In the genomic region with DNA sequence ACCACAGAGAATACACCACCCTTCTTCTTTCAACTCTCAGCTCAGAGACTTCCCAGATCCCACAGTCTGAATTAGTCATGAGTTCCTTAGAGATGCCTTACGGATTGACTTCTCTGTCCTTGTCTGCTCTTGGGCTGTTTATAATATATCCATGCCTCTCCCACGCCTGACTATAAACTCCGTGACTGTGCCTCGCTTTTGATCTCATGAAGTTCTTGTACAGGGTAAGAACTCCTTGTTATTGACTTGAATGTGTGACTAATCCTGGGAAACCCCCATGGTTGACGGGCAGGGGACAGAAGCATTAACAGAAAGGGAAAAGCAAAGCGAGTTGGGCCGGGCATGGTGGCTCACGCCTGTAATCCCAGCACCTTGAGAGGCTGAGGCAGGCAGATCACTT, we compare ENCODE assay signal across 12 cellular contexts.
DNase-seq lines count a peak whose midpoint lies in the region; ATAC-seq and TF ChIP-seq lines count a peak whose summit lies in the region.
"Had no signal": no experiment of that assay in that cellular context is flagged by ENCODE, and none has a peak within 500 bp of the region (broad histone marks: within the 10 kb centered on the region; RNA-seq: fewer than 3 reads in every experiment).

No MANE protein-coding gene starts in this region.

- H3K27ac ChIP-seq in SJSA1 = peak overlapping the region; percentile 62; the same call in 1 of the 2 replicates
- no peak overlapping the region for H3K27ac ChIP-seq in suprapubic skin
- H3K27ac ChIP-seq: psoas muscle, SJCRH30 had no signal

- H3K9me3 ChIP-seq in SJSA1 (replicated peaks) (no peaks in the 10 kb centered on the region), suprapubic skin (no peaks in the 10 kb centered on the region)
- H3K9me3 ChIP-seq: MG63, psoas muscle, SJCRH30 had no signal

- no peak overlapping the region for H3K4me3 Mint-ChIP-seq in activated CD8-positive, alpha-beta T cell treated with anti-CD3 and anti-CD28 coated beads for 36 hours
- H3K4me3 Mint-ChIP-seq in activated CD8-positive, alpha-beta T cell treated with anti-CD3 and anti-CD28 coated beads, Interleukin-2, amount 10 ng/mL, durations not matched to agents 7 days and 5 days = no peak overlapping the region
- H3K4me3 Mint-ChIP-seq in stimulated activated naive CD8-positive, alpha-beta T cell treated with anti-CD3 and anti-CD28 coated beads, Interleukin-15, amount 100 ng/mL, for 72 hours = no peak overlapping the region

- H3K27ac Mint-ChIP-seq in activated CD8-positive, alpha-beta T cell treated with anti-CD3 and anti-CD28 coated beads for 36 hours = no peak overlapping the region
- no peak overlapping the region for H3K27ac Mint-ChIP-seq in activated CD8-positive, alpha-beta T cell treated with anti-CD3 and anti-CD28 coated beads, Interleukin-2, amount 10 ng/mL, durations not matched to agents 7 days and 5 days
- H3K27ac Mint-ChIP-seq in stimulated activated naive CD8-positive, alpha-beta T cell treated with anti-CD3 and anti-CD28 coated beads, Interleukin-15, amount 100 ng/mL, for 72 hours = no peak overlapping the region

- peaks cover 16% of the 10 kb centered on the region for H3K4me1 Mint-ChIP-seq in activated CD8-positive, alpha-beta T cell treated with anti-CD3 and anti-CD28 coated beads for 36 hours (ENCODE audit: low read depth)
- H3K4me1 Mint-ChIP-seq in activated CD8-positive, alpha-beta T cell treated with anti-CD3 and anti-CD28 coated beads, Interleukin-2, amount 10 ng/mL, durations not matched to agents 7 days and 5 days (ENCODE audit: low read depth) = peaks cover 28% of the 10 kb centered on the region
- peaks cover 34% of the 10 kb centered on the region for H3K4me1 Mint-ChIP-seq in stimulated activated naive CD8-positive, alpha-beta T cell treated with anti-CD3 and anti-CD28 coated beads, Interleukin-15, amount 100 ng/mL, for 72 hours

- intact Hi-C loops in activated CD8-positive, alpha-beta T cell treated with anti-CD3 and anti-CD28 coated beads for 36 hours (cut with micrococcal nuclease) = no loop called here

- 63% methylated on average over 8 of the region's 8 CpGs for WGBS in suprapubic skin

- peak; percentile 44 for DNase-seq in activated CD8-positive, alpha-beta T cell treated with anti-CD3 and anti-CD28 coated beads for 36 hours
- no peak for DNase-seq in activated CD8-positive, alpha-beta T cell treated with anti-CD3 and anti-CD28 coated beads, Interleukin-2, amount 10 ng/mL, durations not matched to agents 7 days and 5 days
- DNase-seq in SJSA1 (ENCODE audit: low read depth in 1 of 2, low spot score in 2 of 2) = peak; percentile 78 to 82
- DNase-seq in fibroblast of peridontal ligament (ENCODE audit: extremely low read depth) = peak; percentile 27
- no peak for DNase-seq in stimulated activated naive CD8-positive, alpha-beta T cell treated with anti-CD3 and anti-CD28 coated beads, Interleukin-15, amount 100 ng/mL, for 72 hours
- DNase-seq in suprapubic skin (ENCODE audit: low spot score in 2 of 2) = no peak
- no peak for DNase-seq in COR-L47 (lab: John Stamatoyannopoulos, UW)
- no peak for DNase-seq in D341Med (ENCODE audit: low spot score)
- DNase-seq: MG63, NCI-H510A treated with DMSO at 0.1 percent for 48 hours, psoas muscle, SJCRH30 had no signal

- CTCF ChIA-PET in activated CD8-positive, alpha-beta T cell treated with anti-CD3 and anti-CD28 coated beads for 36 hours (lab: Charles Lee) = interaction anchor here (2.6 to 7.5 kb wide), 2 partner anchors 15 to 158 kb away, joined by 11 to 78 read pairs; no protein-coding TSS in a partner anchor
- CTCF ChIA-PET in activated CD8-positive, alpha-beta T cell treated with anti-CD3 and anti-CD28 coated beads, Interleukin-2, amount 10 ng/mL, durations not matched to agents 7 days and 5 days (lab: Charles Lee) = interaction anchor here (1.2 to 2.0 kb wide), 2 partner anchors 10 to 159 kb away, joined by 3 to 7 read pairs; no protein-coding TSS in a partner anchor

- no peaks in the 10 kb centered on the region for H3K9me3 Mint-ChIP-seq in activated CD8-positive, alpha-beta T cell treated with anti-CD3 and anti-CD28 coated beads for 36 hours
- no peaks in the 10 kb centered on the region for H3K9me3 Mint-ChIP-seq in activated CD8-positive, alpha-beta T cell treated with anti-CD3 and anti-CD28 coated beads, Interleukin-2, amount 10 ng/mL, durations not matched to agents 7 days and 5 days (ENCODE audit: insufficient read depth)
- H3K9me3 Mint-ChIP-seq in stimulated activated naive CD8-positive, alpha-beta T cell treated with anti-CD3 and anti-CD28 coated beads, Interleukin-15, amount 100 ng/mL, for 72 hours = no peaks in the 10 kb centered on the region

- H3K36me3 ChIP-seq in SJSA1 (no peaks in the 10 kb centered on the region), suprapubic skin (no peaks in the 10 kb centered on the region)
- H3K36me3 ChIP-seq: MG63, SJCRH30 had no signal

- H3K4me3 ChIP-seq in SJSA1 (no peak overlapping the region), suprapubic skin (no peak overlapping the region)
- H3K4me3 ChIP-seq: MG63, psoas muscle, SJCRH30 had no signal

- no peaks in the 10 kb centered on the region for H3K27me3 Mint-ChIP-seq in activated CD8-positive, alpha-beta T cell treated with anti-CD3 and anti-CD28 coated beads for 36 hours
- peaks cover 2% of the 10 kb centered on the region for H3K27me3 Mint-ChIP-seq in activated CD8-positive, alpha-beta T cell treated with anti-CD3 and anti-CD28 coated beads, Interleukin-2, amount 10 ng/mL, durations not matched to agents 7 days and 5 days (ENCODE audit: low read depth)
- H3K27me3 Mint-ChIP-seq in stimulated activated naive CD8-positive, alpha-beta T cell treated with anti-CD3 and anti-CD28 coated beads, Interleukin-15, amount 100 ng/mL, for 72 hours = peaks cover 7% of the 10 kb centered on the region

- no peaks in the 10 kb centered on the region for H3K27me3 ChIP-seq in SJSA1 (replicated peaks)
- H3K27me3 ChIP-seq in suprapubic skin = no peaks in the 10 kb centered on the region
- H3K27me3 ChIP-seq: MG63, SJCRH30 had no signal

- ATAC-seq in activated CD8-positive, alpha-beta T cell treated with anti-CD3 and anti-CD28 coated beads for 36 hours = no peak
- ATAC-seq in activated CD8-positive, alpha-beta T cell treated with anti-CD3 and anti-CD28 coated beads, Interleukin-2, amount 10 ng/mL, durations not matched to agents 7 days and 5 days = no peak
- peak; percentile 28 for ATAC-seq in stimulated activated naive CD8-positive, alpha-beta T cell treated with anti-CD3 and anti-CD28 coated beads, Interleukin-15, amount 100 ng/mL, for 72 hours
- ATAC-seq: psoas muscle had no signal

- H3K4me1 ChIP-seq in SJSA1 (replicated peaks) (peaks cover 15% of the 10 kb centered on the region), suprapubic skin (peaks cover 14% of the 10 kb centered on the region)
- H3K4me1 ChIP-seq: SJCRH30 had no signal

- no peak for TF ChIP-seq CTCF in activated CD8-positive, alpha-beta T cell treated with anti-CD3 and anti-CD28 coated beads for 36 hours (IDR thresholded peaks at IDR 0.05)
- TF ChIP-seq CTCF in suprapubic skin (IDR thresholded peaks at IDR 0.05) = no peak

- TF ChIP-seq EP300 in suprapubic skin (IDR thresholded peaks at IDR 0.05) = no peak

- POLR2A ChIA-PET in activated CD8-positive, alpha-beta T cell treated with anti-CD3 and anti-CD28 coated beads for 36 hours (lab: Charles Lee) = interaction anchor here (0.6 kb wide), 1 partner anchor 534 kb away, joined by 4 read pairs; no protein-coding TSS in a partner anchor
- POLR2A ChIA-PET in activated CD8-positive, alpha-beta T cell treated with anti-CD3 and anti-CD28 coated beads, Interleukin-2, amount 10 ng/mL, durations not matched to agents 7 days and 5 days (lab: Charles Lee) = no interaction called here

- no peaks in the 10 kb centered on the region for H3K36me3 Mint-ChIP-seq in activated CD8-positive, alpha-beta T cell treated with anti-CD3 and anti-CD28 coated beads for 36 hours (ENCODE audit: low read depth)
- H3K36me3 Mint-ChIP-seq in activated CD8-positive, alpha-beta T cell treated with anti-CD3 and anti-CD28 coated beads, Interleukin-2, amount 10 ng/mL, durations not matched to agents 7 days and 5 days (ENCODE audit: low read depth) = no peaks in the 10 kb centered on the region

- no peak for TF ChIP-seq POLR2A in suprapubic skin (IDR thresholded peaks at IDR 0.05)

Comparison
In these comparisons a context has a peak if more than half of its experiments do, and no peak if none do; other contexts are left out.
1. DNase-seq: peak in activated CD8-positive, alpha-beta T cell treated with anti-CD3 and anti-CD28 coated beads for 36 hours (single experiment), SJSA1 (2 of 2) and fibroblast of peridontal ligament (single experiment); none in activated CD8-positive, alpha-beta T cell treated with anti-CD3 and anti-CD28 coated beads, Interleukin-2, amount 10 ng/mL, durations not matched to agents 7 days and 5 days (single experiment), stimulated activated naive CD8-positive, alpha-beta T cell treated with anti-CD3 and anti-CD28 coated beads, Interleukin-15, amount 100 ng/mL, for 72 hours (0 of 2), suprapubic skin (0 of 2), COR-L47 (single experiment) and D341Med (single experiment).